ENCODE assay signal across 8 cellular contexts in genomic region chr10:79196470-79197461, GRCh38.
DNase-seq lines count a peak whose midpoint lies in the region; ATAC-seq, FAIRE-seq and TF ChIP-seq lines count a peak whose summit lies in the region.

No MANE protein-coding gene starts in this region.

- WGBS in HepG2 (ENCODE audit: low lambda C conversion rate) = 87% methylated on average over 12 of the region's 18 CpGs

- intact Hi-C loops in HepG2 (cut with micrococcal nuclease; ENCODE audit: unreplicated experiment) = loop anchor here (5.0 to 10.0 kb wide), 3 partner anchors 89 to 1149 kb away; no protein-coding TSS in a partner anchor

- in situ Hi-C loops in HepG2 (cut with HindIII; ENCODE audit: extremely low pct_ligation_motif_present, low pct_unique_long_range_greater_than_20kb) = loop anchor here (25.0 kb wide), 1 partner anchor 109 kb away; no protein-coding TSS in a partner anchor

- H3K4me2 ChIP-seq in HepG2 (ENCODE audit: low read depth, low read length) = no peak overlapping the region

- no TSS peak for BruUV-seq in HepG2 (replicated peaks; lab: Mats Ljungman, UMichigan)

- TF ChIP-seq CTCF in AG10803 (conservative IDR thresholded peaks at IDR 0.05; ENCODE audit: low read length) (peak; percentile 78), bronchial epithelial cell (IDR thresholded peaks at IDR 0.05; ENCODE audit: insufficient read depth, low read length, severe bottlenecking) (peak; percentile 93), HepG2 (CRISPR knock-in tag; IDR thresholded peaks at IDR 0.05) (peak; percentile 95)

- no peaks in the 10 kb centered on the region for H3K79me2 ChIP-seq in HepG2 (ENCODE audit: insufficient read depth, low read length)

- no peak overlapping the region for H3K9ac ChIP-seq in HepG2 (ENCODE audit: insufficient read depth, low read depth, low read length)

- no peak for TF ChIP-seq POLR2A in HepG2 (IDR thresholded peaks at IDR 0.05; ENCODE audit: insufficient read depth in 1 of 2, low read depth in 2 of 2, low read length in 2 of 2)

- H3K9me3 ChIP-seq in HepG2 (ENCODE audit: low read length) = no peaks in the 10 kb centered on the region

- no peak overlapping the region for H3K27ac ChIP-seq in HepG2 (ENCODE audit: extremely low read length, insufficient read depth, low read length)

- H2AFZ ChIP-seq in HepG2 (ENCODE audit: low read length) = no peak overlapping the region

- H3K36me3 ChIP-seq in bronchial epithelial cell (ENCODE audit: control insufficient read depth, insufficient read depth, low read length) (peaks cover 18% of the 10 kb centered on the region), HepG2 (replicated peaks in 1 of 2; ENCODE audit: control insufficient read depth in 1 of 2, insufficient read depth in 2 of 2, low read length in 2 of 2) (peaks cover 27 to 55% of the 10 kb centered on the region in 2 experiments)

- CTCF ChIA-PET in HepG2 (lab: Yijun Ruan, JAX; ENCODE audit: low intra/inter-chr PET ratio, low total read pairs) = interaction anchor here (1.1 to 1.7 kb wide), 3 partner anchors 68 to 145 kb away, joined by 3 to 4 read pairs (median 3); no protein-coding TSS in a partner anchor

- ATAC-seq in activated CD4-positive, CD25-positive, alpha-beta regulatory T cell treated with anti-CD3 and anti-CD28 coated beads, Interleukin-2, amount 50 U/mL, for 24 hours = peak; percentile 55 to 59
- ATAC-seq in HepG2 = peak; percentile 75

- peaks cover 19% of the 10 kb centered on the region for H4K20me1 ChIP-seq in HepG2 (ENCODE audit: insufficient read depth, low read length)

- no peak for DNase-seq in AG10803 (ENCODE audit: low read depth)
- DNase-seq in GM19240 (ENCODE audit: insufficient read length, low spot score) = peak; percentile 79
- peak; percentile 53 for DNase-seq in NAMALWA (ENCODE audit: low spot score)
- DNase-seq in bronchial epithelial cell (ENCODE audit: low read depth) = peak; percentile 32
- peak; percentile 55 for DNase-seq in HepG2 (ENCODE audit: low spot score)
- DNase-seq in stimulated activated CD4-positive, alpha-beta T cell treated with anti-CD3 and anti-CD28 coated beads, TNF-alpha, amount 100 ng/mL, for 24 hours (ENCODE audit: low read depth in 3 of 3) = peak; percentile 48 to 73 (median 57)
- no peak for DNase-seq in NCI-H1694 (lab: John Stamatoyannopoulos, UW)

- TF ChIP-seq EP300 in HepG2 (IDR thresholded peaks at IDR 0.05; ENCODE audit: low read depth in 2 of 2, low read length in 2 of 2) (no peak), HepG2 (CRISPR knock-in tag; IDR thresholded peaks at IDR 0.05; ENCODE audit: borderline replicate concordance) (no peak)

- POLR2A ChIA-PET in HepG2 (lab: Yijun Ruan, JAX) = interaction anchor here (2.1 kb wide), 1 partner anchor 224 kb away, joined by 9 read pairs; no protein-coding TSS in a partner anchor

- FAIRE-seq in bronchial epithelial cell (lab: Jason Lieb, UNC) (no peak), HepG2 (lab: Jason Lieb, UNC) (no peak)

- H3K27me3 ChIP-seq in bronchial epithelial cell (ENCODE audit: control insufficient read depth, insufficient read depth, low read length) (no peaks in the 10 kb centered on the region), HepG2 (ENCODE audit: control insufficient read depth in 1 of 2, insufficient read depth in 2 of 2, low read length in 2 of 2) (no peaks in the 10 kb centered on the region)

- peaks cover 25% of the 10 kb centered on the region for H3K4me1 ChIP-seq in HepG2 (ENCODE audit: insufficient read depth, low read length)

- peak; percentile 94 for TF ChIP-seq RAD21 in HepG2 (CRISPR knock-in tag; IDR thresholded peaks at IDR 0.05)

- H3K4me3 ChIP-seq in AG10803 (ENCODE audit: low read length) (no peak overlapping the region), bronchial epithelial cell (ENCODE audit: low read depth, low read length) (no peak overlapping the region), HepG2 (replicated peaks in 1 of 3; ENCODE audit: insufficient read depth in 1 of 3, low read depth in 2 of 3, low read length in 3 of 3) (no peak overlapping the region)

TF ChIP-seq in HepG2, 621 proteins besides CTCF, POLR2A, EP300 and RAD21 (continues in another document):
- TF ChIP-seq ZMYM3 (CRISPR knock-in tag; IDR thresholded peaks at IDR 0.05) (peak; percentile 32; the same call in 1 of the 2 replicates), ZNF770 (CRISPR knock-in tag; IDR thresholded peaks at IDR 0.05) (no peak), KLF13 (CRISPR knock-in tag; IDR thresholded peaks at IDR 0.05) (no peak), IKZF5 (CRISPR knock-in tag; IDR thresholded peaks at IDR 0.05) (peak; percentile 38; the same call in 1 of the 2 replicates), KDM5A (IDR thresholded peaks at IDR 0.05; ENCODE audit: borderline replicate concordance, low read length) (no peak), MXD1 (CRISPR knock-in tag; IDR thresholded peaks at IDR 0.05) (no peak), ZBTB42 (CRISPR knock-in tag; IDR thresholded peaks at IDR 0.05) (no peak), BCL3 (CRISPR knock-in tag; IDR thresholded peaks at IDR 0.05) (no peak), ZNF446 (CRISPR knock-in tag; IDR thresholded peaks at IDR 0.05) (no peak), KLF16 (CRISPR knock-in tag; IDR thresholded peaks at IDR 0.05) (no peak), ZKSCAN5 (CRISPR knock-in tag; IDR thresholded peaks at IDR 0.05) (no peak), AFF4 (CRISPR knock-in tag; IDR thresholded peaks at IDR 0.05) (no peak), MED1 (CRISPR knock-in tag; IDR thresholded peaks at IDR 0.05) (no peak), PCBP1 (IDR thresholded peaks at IDR 0.05; ENCODE audit: borderline replicate concordance, low read depth, low read length) (no peak), ZNF720 (CRISPR knock-in tag; IDR thresholded peaks at IDR 0.05) (no peak)

Comparison
In these comparisons a context has a peak if more than half of its experiments do, and no peak if none do; other contexts are left out.
1. DNase-seq: peak in GM19240 (single experiment), NAMALWA (single experiment), bronchial epithelial cell (single experiment), HepG2 (single experiment) and stimulated activated CD4-positive, alpha-beta T cell treated with anti-CD3 and anti-CD28 coated beads, TNF-alpha, amount 100 ng/mL, for 24 hours (3 of 3); none in AG10803 (single experiment) and NCI-H1694 (single experiment).
2. Peak in every context shown above with its lines, with median percentiles within 50 percentile points of each other: CTCF ChIP-seq.